ENCODE assay signal across 1 cellular context in the genomic region with DNA sequence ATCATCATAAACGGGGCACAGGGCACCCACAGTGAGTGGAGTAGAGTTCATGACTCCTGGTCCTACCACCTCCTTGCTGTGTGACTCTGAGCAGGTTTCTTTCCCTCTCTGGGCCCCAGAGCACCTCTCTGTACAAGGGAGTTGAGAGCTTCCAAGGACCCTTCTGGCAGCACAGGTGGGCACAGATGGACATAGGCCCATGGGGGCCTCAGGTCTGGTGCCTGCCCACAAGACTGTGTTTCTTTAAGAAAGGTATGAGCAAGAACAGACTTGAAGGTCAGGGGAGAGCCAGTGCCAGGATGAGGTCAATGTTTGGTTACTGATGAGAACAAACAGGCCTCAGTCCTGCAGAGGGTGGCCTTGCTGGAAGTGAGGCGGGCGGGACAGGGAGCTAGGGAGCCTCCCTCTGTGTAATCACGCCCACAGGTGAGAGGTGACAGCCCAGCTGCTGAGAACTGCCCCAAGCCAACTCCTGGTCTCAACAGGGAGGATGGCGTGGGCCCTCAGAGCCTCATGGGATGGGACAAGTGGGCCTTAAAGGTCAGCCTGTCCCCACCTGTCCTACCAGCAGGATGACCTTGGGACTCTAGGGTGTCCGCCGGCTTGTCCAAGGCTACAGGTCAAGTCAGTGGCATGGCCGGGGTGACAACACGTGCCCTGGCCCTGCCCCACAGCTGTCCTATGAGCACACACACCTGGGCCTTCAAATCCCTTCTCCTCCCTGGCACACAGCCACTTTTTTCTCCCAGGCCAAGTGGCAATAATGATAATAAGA.
TF ChIP-seq lines count a peak whose summit lies in the region.

No MANE protein-coding gene starts in this region.

TF ChIP-seq in HepG2, 621 proteins besides CTCF, POLR2A, EP300 and RAD21 (continued from another document and continues in another):
- TF ChIP-seq RERE (CRISPR knock-in tag; IDR thresholded peaks at IDR 0.05; ENCODE audit: low read depth) (0 out of 2 replicates have a peak, but pooled peaks have one; percentile 42), CBFB (CRISPR knock-in tag; IDR thresholded peaks at IDR 0.05) (no peak), ZBTB42 (CRISPR knock-in tag; IDR thresholded peaks at IDR 0.05) (0 out of 2 replicates have a peak, but pooled peaks have one; percentile 79), ZEB1 (IDR thresholded peaks at IDR 0.05; ENCODE audit: insufficient replicate concordance, low read depth) (peak; percentile 80), TBX2 (CRISPR knock-in tag; IDR thresholded peaks at IDR 0.05; ENCODE audit: borderline replicate concordance) (peak; percentile 84), CBX1 (IDR thresholded peaks at IDR 0.05; ENCODE audit: low read depth) (peak; percentile 28), ZNF253 (CRISPR knock-in tag; IDR thresholded peaks at IDR 0.05; ENCODE audit: borderline replicate concordance) (no peak), PBX2 (CRISPR knock-in tag; IDR thresholded peaks at IDR 0.05) (no peak), ZNF615 (CRISPR knock-in tag; IDR thresholded peaks at IDR 0.05; ENCODE audit: borderline replicate concordance) (0 out of 2 replicates have a peak, but pooled peaks have one; percentile 58), JUN (CRISPR knock-in tag; IDR thresholded peaks at IDR 0.05) (peak; percentile 91), PAX8 (CRISPR knock-in tag; IDR thresholded peaks at IDR 0.05; ENCODE audit: borderline replicate concordance) (peak; percentile 61; the same call in 1 of the 2 replicates), HIVEP1 (CRISPR knock-in tag; IDR thresholded peaks at IDR 0.05) (peak; percentile 43; the same call in 1 of the 2 replicates), REPIN1 (CRISPR knock-in tag; IDR thresholded peaks at IDR 0.05; ENCODE audit: borderline replicate concordance, low read depth) (0 out of 2 replicates have a peak, but pooled peaks have one; percentile 41), ZNF343 (CRISPR knock-in tag; IDR thresholded peaks at IDR 0.05) (peak; percentile 51; the same call in 1 of the 2 replicates), SIN3A (IDR thresholded peaks at IDR 0.05; ENCODE audit: borderline replicate concordance, low read depth, low read length) (peak; percentile 42; the same call in 1 of the 2 replicates), TBX3 (IDR thresholded peaks at IDR 0.05; ENCODE audit: borderline replicate concordance) (peak; percentile 58; the same call in 1 of the 2 replicates), ZNF772 (CRISPR knock-in tag; IDR thresholded peaks at IDR 0.05) (no peak), HDAC2 (CRISPR knock-in tag; IDR thresholded peaks at IDR 0.05) (peak; percentile 75), HMG20A (CRISPR knock-in tag; IDR thresholded peaks at IDR 0.05; ENCODE audit: borderline replicate concordance) (peak; percentile 11; the same call in 1 of the 2 replicates), PTBP1 (IDR thresholded peaks at IDR 0.05; ENCODE audit: low read depth, low read length, poor library complexity, severe bottlenecking) (no peak), ZNF256 (CRISPR knock-in tag; conservative IDR thresholded peaks at IDR 0.05) (no peak), ZNF761 (CRISPR knock-in tag; conservative IDR thresholded peaks at IDR 0.05) (0 out of 2 replicates have a peak, but pooled peaks have one; percentile 76), KLF15 (CRISPR knock-in tag; IDR thresholded peaks at IDR 0.05; ENCODE audit: borderline replicate concordance) (no peak), ZNF691 (CRISPR knock-in tag; IDR thresholded peaks at IDR 0.05; ENCODE audit: borderline replicate concordance, low read depth) (0 out of 2 replicates have a peak, but pooled peaks have one; percentile 72)
- TF ChIP-seq, protein P1, sequence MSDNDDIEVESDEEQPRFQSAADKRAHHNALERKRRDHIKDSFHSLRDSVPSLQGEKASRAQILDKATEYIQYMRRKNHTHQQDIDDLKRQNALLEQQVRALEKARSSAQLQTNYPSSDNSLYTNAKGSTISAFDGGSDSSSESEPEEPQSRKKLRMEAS (IDR thresholded peaks at IDR 0.05), result peak; percentile 75
- TF ChIP-seq, protein P2, sequence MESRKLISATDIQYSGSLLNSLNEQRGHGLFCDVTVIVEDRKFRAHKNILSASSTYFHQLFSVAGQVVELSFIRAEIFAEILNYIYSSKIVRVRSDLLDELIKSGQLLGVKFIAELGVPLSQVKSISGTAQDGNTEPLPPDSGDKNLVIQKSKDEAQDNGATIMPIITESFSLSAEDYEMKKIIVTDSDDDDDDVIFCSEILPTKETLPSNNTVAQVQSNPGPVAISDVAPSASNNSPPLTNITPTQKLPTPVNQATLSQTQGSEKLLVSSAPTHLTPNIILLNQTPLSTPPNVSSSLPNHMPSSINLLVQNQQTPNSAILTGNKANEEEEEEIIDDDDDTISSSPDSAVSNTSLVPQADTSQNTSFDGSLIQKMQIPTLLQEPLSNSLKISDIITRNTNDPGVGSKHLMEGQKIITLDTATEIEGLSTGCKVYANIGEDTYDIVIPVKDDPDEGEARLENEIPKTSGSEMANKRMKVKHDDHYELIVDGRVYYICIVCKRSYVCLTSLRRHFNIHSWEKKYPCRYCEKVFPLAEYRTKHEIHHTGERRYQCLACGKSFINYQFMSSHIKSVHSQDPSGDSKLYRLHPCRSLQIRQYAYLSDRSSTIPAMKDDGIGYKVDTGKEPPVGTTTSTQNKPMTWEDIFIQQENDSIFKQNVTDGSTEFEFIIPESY (CRISPR knock-in tag; IDR thresholded peaks at IDR 0.05), result 0 out of 2 replicates have a peak, but pooled peaks have one; percentile 11
- TF ChIP-seq, protein P3, sequence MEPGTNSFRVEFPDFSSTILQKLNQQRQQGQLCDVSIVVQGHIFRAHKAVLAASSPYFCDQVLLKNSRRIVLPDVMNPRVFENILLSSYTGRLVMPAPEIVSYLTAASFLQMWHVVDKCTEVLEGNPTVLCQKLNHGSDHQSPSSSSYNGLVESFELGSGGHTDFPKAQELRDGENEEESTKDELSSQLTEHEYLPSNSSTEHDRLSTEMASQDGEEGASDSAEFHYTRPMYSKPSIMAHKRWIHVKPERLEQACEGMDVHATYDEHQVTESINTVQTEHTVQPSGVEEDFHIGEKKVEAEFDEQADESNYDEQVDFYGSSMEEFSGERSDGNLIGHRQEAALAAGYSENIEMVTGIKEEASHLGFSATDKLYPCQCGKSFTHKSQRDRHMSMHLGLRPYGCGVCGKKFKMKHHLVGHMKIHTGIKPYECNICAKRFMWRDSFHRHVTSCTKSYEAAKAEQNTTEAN (CRISPR knock-in tag; conservative IDR thresholded peaks at IDR 0.05), result 0 out of 2 replicates have a peak, but pooled peaks have one; percentile 27
- TF ChIP-seq, protein P4, sequence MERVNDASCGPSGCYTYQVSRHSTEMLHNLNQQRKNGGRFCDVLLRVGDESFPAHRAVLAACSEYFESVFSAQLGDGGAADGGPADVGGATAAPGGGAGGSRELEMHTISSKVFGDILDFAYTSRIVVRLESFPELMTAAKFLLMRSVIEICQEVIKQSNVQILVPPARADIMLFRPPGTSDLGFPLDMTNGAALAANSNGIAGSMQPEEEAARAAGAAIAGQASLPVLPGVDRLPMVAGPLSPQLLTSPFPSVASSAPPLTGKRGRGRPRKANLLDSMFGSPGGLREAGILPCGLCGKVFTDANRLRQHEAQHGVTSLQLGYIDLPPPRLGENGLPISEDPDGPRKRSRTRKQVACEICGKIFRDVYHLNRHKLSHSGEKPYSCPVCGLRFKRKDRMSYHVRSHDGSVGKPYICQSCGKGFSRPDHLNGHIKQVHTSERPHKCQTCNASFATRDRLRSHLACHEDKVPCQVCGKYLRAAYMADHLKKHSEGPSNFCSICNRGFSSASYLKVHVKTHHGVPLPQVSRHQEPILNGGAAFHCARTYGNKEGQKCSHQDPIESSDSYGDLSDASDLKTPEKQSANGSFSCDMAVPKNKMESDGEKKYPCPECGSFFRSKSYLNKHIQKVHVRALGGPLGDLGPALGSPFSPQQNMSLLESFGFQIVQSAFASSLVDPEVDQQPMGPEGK (CRISPR knock-in tag; IDR thresholded peaks at IDR 0.05), result peak; percentile 62
- TF ChIP-seq, protein P5, sequence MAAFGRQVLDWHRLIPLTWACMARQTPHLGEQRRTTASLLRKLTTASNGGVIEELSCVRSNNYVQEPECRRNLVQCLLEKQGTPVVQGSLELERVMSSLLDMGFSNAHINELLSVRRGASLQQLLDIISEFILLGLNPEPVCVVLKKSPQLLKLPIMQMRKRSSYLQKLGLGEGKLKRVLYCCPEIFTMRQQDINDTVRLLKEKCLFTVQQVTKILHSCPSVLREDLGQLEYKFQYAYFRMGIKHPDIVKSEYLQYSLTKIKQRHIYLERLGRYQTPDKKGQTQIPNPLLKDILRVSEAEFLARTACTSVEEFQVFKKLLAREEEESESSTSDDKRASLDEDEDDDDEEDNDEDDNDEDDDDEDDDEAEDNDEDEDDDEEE (CRISPR knock-in tag; IDR thresholded peaks at IDR 0.05), result no peak
- TF ChIP-seq, protein P6, sequence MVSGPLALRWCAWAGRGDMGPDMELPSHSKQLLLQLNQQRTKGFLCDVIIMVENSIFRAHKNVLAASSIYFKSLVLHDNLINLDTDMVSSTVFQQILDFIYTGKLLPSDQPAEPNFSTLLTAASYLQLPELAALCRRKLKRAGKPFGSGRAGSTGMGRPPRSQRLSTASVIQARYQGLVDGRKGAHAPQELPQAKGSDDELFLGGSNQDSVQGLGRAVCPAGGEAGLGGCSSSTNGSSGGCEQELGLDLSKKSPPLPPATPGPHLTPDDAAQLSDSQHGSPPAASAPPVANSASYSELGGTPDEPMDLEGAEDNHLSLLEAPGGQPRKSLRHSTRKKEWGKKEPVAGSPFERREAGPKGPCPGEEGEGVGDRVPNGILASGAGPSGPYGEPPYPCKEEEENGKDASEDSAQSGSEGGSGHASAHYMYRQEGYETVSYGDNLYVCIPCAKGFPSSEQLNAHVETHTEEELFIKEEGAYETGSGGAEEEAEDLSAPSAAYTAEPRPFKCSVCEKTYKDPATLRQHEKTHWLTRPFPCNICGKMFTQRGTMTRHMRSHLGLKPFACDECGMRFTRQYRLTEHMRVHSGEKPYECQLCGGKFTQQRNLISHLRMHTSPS (CRISPR knock-in tag; IDR thresholded peaks at IDR 0.05; ENCODE audit: low read depth), result peak; percentile 49; the same call in 1 of the 2 replicates
- TF ChIP-seq, protein P7, sequence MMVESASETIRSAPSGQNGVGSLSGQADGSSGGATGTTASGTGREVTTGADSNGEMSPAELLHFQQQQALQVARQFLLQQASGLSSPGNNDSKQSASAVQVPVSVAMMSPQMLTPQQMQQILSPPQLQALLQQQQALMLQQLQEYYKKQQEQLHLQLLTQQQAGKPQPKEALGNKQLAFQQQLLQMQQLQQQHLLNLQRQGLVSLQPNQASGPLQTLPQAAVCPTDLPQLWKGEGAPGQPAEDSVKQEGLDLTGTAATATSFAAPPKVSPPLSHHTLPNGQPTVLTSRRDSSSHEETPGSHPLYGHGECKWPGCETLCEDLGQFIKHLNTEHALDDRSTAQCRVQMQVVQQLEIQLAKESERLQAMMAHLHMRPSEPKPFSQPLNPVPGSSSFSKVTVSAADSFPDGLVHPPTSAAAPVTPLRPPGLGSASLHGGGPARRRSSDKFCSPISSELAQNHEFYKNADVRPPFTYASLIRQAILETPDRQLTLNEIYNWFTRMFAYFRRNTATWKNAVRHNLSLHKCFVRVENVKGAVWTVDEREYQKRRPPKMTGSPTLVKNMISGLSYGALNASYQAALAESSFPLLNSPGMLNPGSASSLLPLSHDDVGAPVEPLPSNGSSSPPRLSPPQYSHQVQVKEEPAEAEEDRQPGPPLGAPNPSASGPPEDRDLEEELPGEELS (CRISPR knock-in tag; IDR thresholded peaks at IDR 0.05), result peak; percentile 76
- TF ChIP-seq, protein P8, sequence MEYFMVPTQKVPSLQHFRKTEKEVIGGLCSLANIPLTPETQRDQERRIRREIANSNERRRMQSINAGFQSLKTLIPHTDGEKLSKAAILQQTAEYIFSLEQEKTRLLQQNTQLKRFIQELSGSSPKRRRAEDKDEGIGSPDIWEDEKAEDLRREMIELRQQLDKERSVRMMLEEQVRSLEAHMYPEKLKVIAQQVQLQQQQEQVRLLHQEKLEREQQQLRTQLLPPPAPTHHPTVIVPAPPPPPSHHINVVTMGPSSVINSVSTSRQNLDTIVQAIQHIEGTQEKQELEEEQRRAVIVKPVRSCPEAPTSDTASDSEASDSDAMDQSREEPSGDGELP (IDR thresholded peaks at IDR 0.05; ENCODE audit: borderline replicate concordance, low read depth), result peak; percentile 98
